ENCODE assay signal across 30 cellular contexts in the genomic region with DNA sequence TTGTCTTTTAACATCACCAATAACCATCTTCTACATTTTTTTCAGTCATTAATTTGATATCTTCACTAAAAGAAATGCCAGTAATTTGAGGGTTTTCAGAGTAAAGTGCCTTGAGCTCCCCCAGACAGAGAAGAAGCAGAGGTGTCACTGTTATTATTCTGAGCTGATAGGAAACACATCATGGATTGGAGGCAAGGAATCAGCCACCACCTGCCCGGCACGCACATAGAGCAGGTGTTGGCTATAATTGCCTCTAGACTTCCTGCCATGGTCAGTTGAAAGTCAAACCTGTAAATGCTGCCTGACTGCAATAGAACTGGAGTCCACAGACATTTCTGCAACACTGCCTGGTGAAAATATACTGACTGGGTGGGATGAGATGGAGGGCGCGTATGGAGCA.
DNase-seq lines count a peak whose midpoint lies in the region; ATAC-seq and TF ChIP-seq lines count a peak whose summit lies in the region.
"Had no signal": no experiment of that assay in that cellular context is flagged by ENCODE, and none has a peak within 500 bp of the region (broad histone marks: within the 10 kb centered on the region; RNA-seq: fewer than 3 reads in every experiment).

No MANE protein-coding gene starts in this region.

- H3K27ac ChIP-seq in BLaER1 (no peak overlapping the region), DND-41 (ENCODE audit: low read length) (peak overlapping the region; percentile 79), colonic mucosa (peak overlapping the region; percentile 33)
- H3K27ac ChIP-seq: dorsolateral prefrontal cortex, gastroesophageal sphincter, hepatocyte, pancreas, Peyer's patch, SJCRH30, stomach, tibial nerve had no signal

- peaks cover 18% of the 10 kb centered on the region for H3K4me1 ChIP-seq in BLaER1
- H3K4me1 ChIP-seq in DND-41 (ENCODE audit: insufficient read depth, low read length) = peaks cover 40% of the 10 kb centered on the region
- H3K4me1 ChIP-seq in colonic mucosa = peaks cover 11% of the 10 kb centered on the region
- H3K4me1 ChIP-seq: gastroesophageal sphincter, pancreas, Peyer's patch, SJCRH30, stomach had no signal

- no peaks in the 10 kb centered on the region for H3K4me1 Mint-ChIP-seq in MCF 10A (ENCODE audit: insufficient read depth, unreplicated experiment)
- H3K4me1 Mint-ChIP-seq: activated naive CD8-positive, alpha-beta T cell treated with anti-CD3 and anti-CD28 coated beads, Interleukin-2, amount 10 ng/mL, durations not matched to agents 7 days and 5 days; neural crest cell had no signal

- BruUV-seq in MCF 10A (replicated peaks; lab: Mats Ljungman, UMichigan) = no TSS peak

- no peaks in the 10 kb centered on the region for H4K20me1 ChIP-seq in BLaER1
- no peaks in the 10 kb centered on the region for H4K20me1 ChIP-seq in DND-41 (ENCODE audit: insufficient read depth, low read length)

- H3K27me3 Mint-ChIP-seq in MCF 10A (ENCODE audit: insufficient read depth, unreplicated experiment) = no peaks in the 10 kb centered on the region
- H3K27me3 Mint-ChIP-seq: activated naive CD8-positive, alpha-beta T cell treated with anti-CD3 and anti-CD28 coated beads, Interleukin-2, amount 10 ng/mL, durations not matched to agents 7 days and 5 days had no signal

- H2AFZ ChIP-seq in DND-41 (ENCODE audit: low read depth, low read length) = no peak overlapping the region
- H2AFZ ChIP-seq: hepatocyte had no signal

- H3K36me3 Mint-ChIP-seq in MCF 10A (ENCODE audit: insufficient read depth, unreplicated experiment) = peaks cover 5% of the 10 kb centered on the region
- H3K36me3 Mint-ChIP-seq: activated naive CD8-positive, alpha-beta T cell treated with anti-CD3 and anti-CD28 coated beads, Interleukin-2, amount 10 ng/mL, durations not matched to agents 7 days and 5 days had no signal

- no peaks in the 10 kb centered on the region for H3K79me2 ChIP-seq in DND-41 (ENCODE audit: insufficient read depth, low read length)
- H3K79me2 ChIP-seq: hepatocyte had no signal

- no peak for TF ChIP-seq CTCF in DND-41 (IDR thresholded peaks at IDR 0.05; ENCODE audit: borderline replicate concordance, extremely low read depth, low read length, poor library complexity, severe bottlenecking)
- no peak for TF ChIP-seq CTCF in colonic mucosa (IDR thresholded peaks at IDR 0.05)
- TF ChIP-seq CTCF in MCF 10A (IDR thresholded peaks at IDR 0.05; ENCODE audit: unreplicated experiment) = no peak

- no peak for DNase-seq in DND-41
- peak; percentile 46 for DNase-seq in NCI-H774 (lab: John Stamatoyannopoulos, UW)
- DNase-seq in colonic mucosa = peak; percentile 39
- DNase-seq in MCF 10A (ENCODE audit: unreplicated experiment) = no peak
- DNase-seq in RKO (ENCODE audit: low spot score) = no peak
- DNase-seq: ACHN; activated effector memory CD4-positive, alpha-beta T cell treated with Interleukin-2 at 50 U/mL for 16 hours; activated naive CD8-positive, alpha-beta T cell treated with anti-CD3 and anti-CD28 coated beads, Interleukin-2, amount 10 ng/mL, durations not matched to agents 7 days and 5 days; activated T-cell treated with anti-CD3 and anti-CD28 coated beads for 4 hours; dorsolateral prefrontal cortex; GOT3; HFFc6; mammary epithelial cell; NCI-H510A; pancreas; Peyer's patch; retina; SJCRH30; stimulated activated CD4-positive, alpha-beta T cell treated with anti-CD3 and anti-CD28 coated beads, Interleukin-1b, Interleukin-23, amount 100 ng/mL, for 48 hours; stimulated activated CD8-positive, alpha-beta memory T cell treated with anti-CD3 and anti-CD28 coated beads, Interleukin-4, amount 100 ng/mL, for 48 hours; stomach had no signal

- ATAC-seq in DND-41 (ENCODE audit: insufficient read depth, low read depth) (peak; percentile 61), HG03439 (IDR thresholded peaks at IDR 0.05; ENCODE audit: unreplicated experiment) (no peak), GM18867 (IDR thresholded peaks at IDR 0.05; ENCODE audit: unreplicated experiment) (no peak)
- ATAC-seq: gastroesophageal sphincter, GM12878, pancreas had no signal

- no peak overlapping the region for H3K4me3 Mint-ChIP-seq in MCF 10A (ENCODE audit: unreplicated experiment)
- H3K4me3 Mint-ChIP-seq: activated naive CD8-positive, alpha-beta T cell treated with anti-CD3 and anti-CD28 coated beads, Interleukin-2, amount 10 ng/mL, durations not matched to agents 7 days and 5 days; HFFc6; neural crest cell had no signal

- peaks cover 41% of the 10 kb centered on the region for H3K9me3 Mint-ChIP-seq in MCF 10A (ENCODE audit: unreplicated experiment)

- H3K4me3 ChIP-seq in BLaER1 = no peak overlapping the region
- peak overlapping the region in 1 of 2 experiments; percentile 0; a peak in 1 of 4 replicates for H3K4me3 ChIP-seq in DND-41 (ENCODE audit: low read depth in 1 of 2, low read length in 2 of 2)
- H3K4me3 ChIP-seq in colonic mucosa = no peak overlapping the region
- H3K4me3 ChIP-seq: dorsolateral prefrontal cortex, gastroesophageal sphincter, GM12878, hepatocyte, pancreas, Peyer's patch, SJCRH30, smooth muscle cell, stomach, tibial nerve had no signal

- H3K4me2 ChIP-seq in BLaER1 (peak overlapping the region; percentile 55), DND-41 (ENCODE audit: insufficient read depth, low read length) (peak overlapping the region; percentile 32)
- H3K4me2 ChIP-seq: hepatocyte, smooth muscle cell had no signal

- H3K9me3 ChIP-seq in BLaER1 (peaks cover 11% of the 10 kb centered on the region), DND-41 (ENCODE audit: insufficient read depth, low read length, severe bottlenecking) (no peaks in the 10 kb centered on the region), colonic mucosa (no peaks in the 10 kb centered on the region)
- H3K9me3 ChIP-seq: gastroesophageal sphincter, pancreas, Peyer's patch, SJCRH30, stomach, tibial nerve had no signal

- CTCF ChIA-PET in MCF 10A (lab: Yijun Ruan, JAX) = no interaction called here

- intact Hi-C loops in colonic mucosa (cut with DNase I) (no loop called here), MCF 10A (cut with micrococcal nuclease) (no loop called here)

- no peaks in the 10 kb centered on the region for H3K36me3 ChIP-seq in BLaER1
- H3K36me3 ChIP-seq in DND-41 (ENCODE audit: insufficient read depth, low read length) = no peaks in the 10 kb centered on the region
- no peaks in the 10 kb centered on the region for H3K36me3 ChIP-seq in colonic mucosa
- H3K36me3 ChIP-seq: gastroesophageal sphincter, pancreas, Peyer's patch, SJCRH30, stomach, tibial nerve had no signal

- H3K27ac Mint-ChIP-seq in MCF 10A (ENCODE audit: low read depth, unreplicated experiment) = no peak overlapping the region
- H3K27ac Mint-ChIP-seq: activated naive CD8-positive, alpha-beta T cell treated with anti-CD3 and anti-CD28 coated beads, Interleukin-2, amount 10 ng/mL, durations not matched to agents 7 days and 5 days; HFFc6 had no signal

- no peak overlapping the region for H3K9ac ChIP-seq in BLaER1
- peak overlapping the region; percentile 39 for H3K9ac ChIP-seq in DND-41 (ENCODE audit: low read depth, low read length)
- no peak overlapping the region for H3K9ac ChIP-seq in colonic mucosa (ENCODE audit: low read depth in 2 of 2, low read length in 2 of 2)

- POLR2A ChIA-PET in MCF 10A (lab: Yijun Ruan, JAX) = no interaction called here

- H3K27me3 ChIP-seq in BLaER1 (no peaks in the 10 kb centered on the region), DND-41 (ENCODE audit: insufficient read depth, low read length, poor library complexity) (no peaks in the 10 kb centered on the region), colonic mucosa (no peaks in the 10 kb centered on the region)
- H3K27me3 ChIP-seq: hepatocyte, pancreas, Peyer's patch, stomach, tibial nerve had no signal

Comparison
In these comparisons a context has a peak if more than half of its experiments do, and no peak if none do; other contexts are left out.
1. DNase-seq: peak in NCI-H774 (single experiment) and colonic mucosa (single experiment); none in DND-41 (single experiment), MCF 10A (single experiment) and RKO (single experiment).